ENCODE assay signal across 13 cellular contexts in genomic region chr4:10891866-10892265, GRCh38.
"Had no signal": no experiment of that assay in that cellular context is flagged by ENCODE, and none has a peak within 500 bp of the region (broad histone marks: within the 10 kb centered on the region; RNA-seq: fewer than 3 reads in every experiment).

No MANE protein-coding gene starts in this region.

- DNase-seq: activated B cell treated with CpG ODN at 0.5 μM for 24 hours; activated CD4-positive, alpha-beta T cell treated with anti-CD3 and anti-CD28 coated beads, Interleukin-2, amount 10 ng/mL, durations not matched to agents 24 days and 14 days; activated CD8-positive, alpha-beta memory T cell treated with anti-CD3 and anti-CD28 coated beads, Interleukin-2, amount 50 U/mL, for 4 hours; activated CD8-positive, alpha-beta T cell treated with anti-CD3 and anti-CD28 coated beads, Interleukin-2, amount 10 ng/mL, durations not matched to agents 7 days and 5 days; activated gamma-delta T cell; activated T-cell treated with anti-CD3 and anti-CD28 coated beads, Interleukin-2, amount 50 U/mL, for 72 hours; esophagus squamous epithelium; islet precursor cell; mammary epithelial cell; naive B cell; ovary; stimulated activated CD4-positive, alpha-beta T cell treated with anti-CD3 and anti-CD28 coated beads, Interleukin-12 subunit alpha, Interleukin-12 subunit beta, amount 100 ng/mL, for 4 hours; stimulated activated CD4-positive, alpha-beta T cell treated with anti-CD3 and anti-CD28 coated beads, Interleukin-2, amount 100 ng/mL, for 24 hours had no signal
